Comparison of ENCODE assay signal across 15 cellular contexts in genomic region chrX:148914783-148915182, GRCh38.
DNase-seq lines count a peak whose midpoint lies in the region; ATAC-seq lines count a peak whose summit lies in the region.
"Had no signal": no experiment of that assay in that cellular context is flagged by ENCODE, and none has a peak within 500 bp of the region (broad histone marks: within the 10 kb centered on the region; RNA-seq: fewer than 3 reads in every experiment).

No MANE protein-coding gene starts in this region.

- ATAC-seq in GM19324 (IDR thresholded peaks at IDR 0.05; ENCODE audit: low FRiP score, unreplicated experiment): peak; percentile 80
- peak; percentile 83 for ATAC-seq in GM21825 (IDR thresholded peaks at IDR 0.05; ENCODE audit: unreplicated experiment)
- ATAC-seq in HG03432 (IDR thresholded peaks at IDR 0.05; ENCODE audit: unreplicated experiment): peak; percentile 93
- no peak for ATAC-seq in HG02938 (IDR thresholded peaks at IDR 0.05; ENCODE audit: unreplicated experiment)
- ATAC-seq: body of pancreas, K562 had no signal

- in situ Hi-C loops in G401 (cut with HindIII; ENCODE audit: low sequenced_read_pairs): no loop called here

- DNase-seq in G401 (ENCODE audit: low spot score) (no peak), NCI-H748 treated with DMSO at 0.1 percent for 48 hours (lab: John Stamatoyannopoulos, UW) (no peak), amygdala (lab: John Stamatoyannopoulos, UW) (no peak)
- DNase-seq: activated CD4-positive, alpha-beta memory T cell treated with anti-CD3 and anti-CD28 coated beads, Interleukin-2, amount 10 ng/mL, durations not matched to agents 7 days and 5 days; activated effector memory CD4-positive, alpha-beta T cell treated with Interleukin-2 at 50 U/mL for 16 hours; body of pancreas; foreskin fibroblast; NCI-H146; nucleus accumbens; T1000 had no signal
